Comparison of ENCODE assay signal across 19 cellular contexts in genomic region chr20:34561661-34562060, GRCh38. TPM values are rescaled to one million over a fixed set of nuclear protein-coding genes. Genes with fewer than 3 reads are reported as not detected.
DNase-seq lines count a peak whose midpoint lies in the region; ATAC-seq, FAIRE-seq and TF ChIP-seq lines count a peak whose summit lies in the region.
"Had no signal": no experiment of that assay in that cellular context is flagged by ENCODE, and none has a peak within 500 bp of the region (broad histone marks: within the 10 kb centered on the region; RNA-seq: fewer than 3 reads in every experiment).

No MANE protein-coding gene starts in this region.

- no peaks in the 10 kb centered on the region for H3K79me2 ChIP-seq in astrocyte (ENCODE audit: insufficient read depth, low read length)
- H3K79me2 ChIP-seq in neural progenitor cell (ENCODE audit: low read depth) = no peaks in the 10 kb centered on the region
- no peaks in the 10 kb centered on the region for H3K79me2 ChIP-seq in mammary epithelial cell (ENCODE audit: insufficient read depth, low read length)

- peaks cover 0 to 10% of the 10 kb centered on the region in 2 donors for H3K36me3 Mint-ChIP-seq in CD4-positive, alpha-beta memory T cell
- H3K36me3 Mint-ChIP-seq in astrocyte (ENCODE audit: low read depth, unreplicated experiment) (no peaks in the 10 kb centered on the region), neural progenitor cell (peaks cover 2% of the 10 kb centered on the region)
- peaks cover 0 to 4% (median 0%) of the 10 kb centered on the region in 5 donors for H3K36me3 Mint-ChIP-seq in naive thymus-derived CD4-positive, alpha-beta T cell

- in situ Hi-C loops in mammary epithelial cell (cut with MboI; ENCODE audit: low sequenced_read_pairs in 2 of 2) = no loop called here

- dilution Hi-C loops in mammary epithelial cell (cut with HindIII; ENCODE audit: low sequenced_read_pairs) = loop anchor here (5.0 kb wide), 1 partner anchor 151 kb away; no protein-coding TSS in a partner anchor

- peak overlapping the region in 2 of 8 donors; percentile 62 to 66 for H3K4me3 Mint-ChIP-seq in CD4-positive, alpha-beta memory T cell
- H3K4me3 Mint-ChIP-seq in astrocyte (ENCODE audit: unreplicated experiment) (peak overlapping the region; percentile 4), neural progenitor cell (no peak overlapping the region)
- H3K4me3 Mint-ChIP-seq in naive thymus-derived CD4-positive, alpha-beta T cell = peak overlapping the region in 5 of 10 donors; percentile 1 to 64 (median 4)

- peak overlapping the region; percentile 79 to 95 (median 87) for H3K27ac Mint-ChIP-seq in CD4-positive, alpha-beta memory T cell
- H3K27ac Mint-ChIP-seq in astrocyte (ENCODE audit: unreplicated experiment) (no peak overlapping the region), neural progenitor cell (no peak overlapping the region)
- peak overlapping the region; percentile 24 to 81 (median 77) for H3K27ac Mint-ChIP-seq in naive thymus-derived CD4-positive, alpha-beta T cell

- no peak overlapping the region for H2AFZ ChIP-seq in astrocyte (ENCODE audit: low read depth, low read length)
- H2AFZ ChIP-seq in neural progenitor cell (replicated peaks) = no peak overlapping the region
- H2AFZ ChIP-seq in mammary epithelial cell (ENCODE audit: low read depth, low read length) = no peak overlapping the region

- H3K9me3 Mint-ChIP-seq in CD4-positive, alpha-beta memory T cell = peaks cover 0 to 2% (median 0%) of the 10 kb centered on the region in 8 donors
- H3K9me3 Mint-ChIP-seq in astrocyte (ENCODE audit: unreplicated experiment) = no peaks in the 10 kb centered on the region
- H3K9me3 Mint-ChIP-seq in naive thymus-derived CD4-positive, alpha-beta T cell = peaks cover 0 to 2% (median 0%) of the 10 kb centered on the region in 11 donors
- no peaks in the 10 kb centered on the region for H3K9me3 Mint-ChIP-seq in neural progenitor cell

- intact Hi-C loops in CD4-positive, alpha-beta memory T cell (cut with micrococcal nuclease) = no loop called here
- intact Hi-C loops in naive thymus-derived CD4-positive, alpha-beta T cell (cut with micrococcal nuclease) = loop anchor here in 1 of 2 donors (1.0 kb wide), 1 partner anchor 45 kb away; the partner anchor contains the start of gene DYNLRB1
- intact Hi-C loops in mammary epithelial cell (cut with micrococcal nuclease) = no loop called here

- no peak overlapping the region for H3K9ac ChIP-seq in astrocyte (ENCODE audit: low read length)
- no peak overlapping the region for H3K9ac ChIP-seq in neural progenitor cell
- H3K9ac ChIP-seq in mammary epithelial cell (ENCODE audit: insufficient read depth, low read length) = no peak overlapping the region

- POLR2A ChIA-PET in CD4-positive, alpha-beta memory T cell (lab: Charles Lee; ENCODE audit: partially characterized antibody) = interaction anchor here (1.0 to 3.0 kb wide), 3 partner anchors 12 to 46 kb away, joined by 3 to 15 read pairs (median 4); partner anchors contain the start of gene DYNLRB1
- POLR2A ChIA-PET in naive thymus-derived CD4-positive, alpha-beta T cell (lab: Charles Lee) = no interaction called here

- no peak for DNase-seq in CD4-positive, alpha-beta memory T cell
- DNase-seq in astrocyte (ENCODE audit: low read depth) = no peak
- no peak for DNase-seq in naive thymus-derived CD4-positive, alpha-beta T cell
- no peak for DNase-seq in CD1c-positive myeloid dendritic cell (ENCODE audit: extremely low spot score)
- no peak for DNase-seq in neural progenitor cell (ENCODE audit: low spot score)
- no peak for DNase-seq in mammary epithelial cell
- DNase-seq: activated CD4-positive, alpha-beta T cell treated with anti-CD3 and anti-CD28 coated beads, Interleukin-2, amount 50 U/mL, for 1 hour; activated T-cell treated with anti-CD3 and anti-CD28 coated beads, Interleukin-2, amount 50 U/mL, for 1 hour; erythroblast; Karpas-422; left cardiac atrium; NCI-H1048; NCI-H2029 treated with DMSO at 0.1 percent for 48 hours; NCI-H446; retina; stimulated activated CD4-positive, alpha-beta T cell treated with anti-CD3 and anti-CD28 coated beads, Interleukin-12 subunit alpha, Interleukin-12 subunit beta, amount 100 ng/mL, for 4 hours had no signal

- H3K4me3 ChIP-seq in CD4-positive, alpha-beta memory T cell (ENCODE audit: low read length in 2 of 2) = no peak overlapping the region
- H3K4me3 ChIP-seq in astrocyte (ENCODE audit: insufficient read depth, low read depth, low read length) (no peak overlapping the region), neural progenitor cell (no peak overlapping the region), mammary epithelial cell (replicated peaks in 1 of 3; ENCODE audit: insufficient read depth in 1 of 3, low read depth in 2 of 3, low read length in 3 of 3) (no peak overlapping the region)
- no peak overlapping the region for H3K4me3 ChIP-seq in naive thymus-derived CD4-positive, alpha-beta T cell (ENCODE audit: low read length)

- H3K27me3 Mint-ChIP-seq in CD4-positive, alpha-beta memory T cell = no peaks in the 10 kb centered on the region
- no peaks in the 10 kb centered on the region for H3K27me3 Mint-ChIP-seq in astrocyte (ENCODE audit: low read depth, unreplicated experiment)
- no peaks in the 10 kb centered on the region for H3K27me3 Mint-ChIP-seq in naive thymus-derived CD4-positive, alpha-beta T cell
- peaks cover 3% of the 10 kb centered on the region for H3K27me3 Mint-ChIP-seq in neural progenitor cell (ENCODE audit: insufficient read depth, low read depth)

- H3K9me3 ChIP-seq in CD4-positive, alpha-beta memory T cell (ENCODE audit: control insufficient read depth in 1 of 2, low read length in 2 of 2) = no peaks in the 10 kb centered on the region
- H3K9me3 ChIP-seq in astrocyte (ENCODE audit: insufficient read depth, low read depth, low read length) = no peaks in the 10 kb centered on the region
- no peaks in the 10 kb centered on the region for H3K9me3 ChIP-seq in naive thymus-derived CD4-positive, alpha-beta T cell (ENCODE audit: control insufficient read depth in 2 of 3, low read length in 3 of 3)
- no peaks in the 10 kb centered on the region for H3K9me3 ChIP-seq in neural progenitor cell (ENCODE audit: low read depth)
- no peaks in the 10 kb centered on the region for H3K9me3 ChIP-seq in mammary epithelial cell (replicated peaks; ENCODE audit: insufficient read depth, low read length)

- peaks cover 12% of the 10 kb centered on the region for H3K4me1 ChIP-seq in CD4-positive, alpha-beta memory T cell (ENCODE audit: insufficient read depth, low read length)
- H3K4me1 ChIP-seq in astrocyte (ENCODE audit: insufficient read depth, low read length) (peaks cover 5% of the 10 kb centered on the region), neural progenitor cell (no peaks in the 10 kb centered on the region), mammary epithelial cell (ENCODE audit: insufficient read depth, low read length) (peaks cover 7% of the 10 kb centered on the region)
- H3K4me1 ChIP-seq in naive thymus-derived CD4-positive, alpha-beta T cell (ENCODE audit: control insufficient read depth in 2 of 2, insufficient read depth in 2 of 2, low read length in 2 of 2) = peaks cover 4 to 8% of the 10 kb centered on the region in 2 donors

- 87% methylated on average over 9 of the region's 10 CpGs for WGBS in mammary epithelial cell (ENCODE audit: low coverage, missing lambda C conversion rate)

- peaks cover 8% of the 10 kb centered on the region for H4K20me1 ChIP-seq in astrocyte (ENCODE audit: insufficient read depth, low read length)
- H4K20me1 ChIP-seq in neural progenitor cell (ENCODE audit: low read depth) = peaks cover 11% of the 10 kb centered on the region
- no peaks in the 10 kb centered on the region for H4K20me1 ChIP-seq in mammary epithelial cell (ENCODE audit: insufficient read depth, low read length)

- peaks cover 10% of the 10 kb centered on the region for H3F3A ChIP-seq in neural progenitor cell (ENCODE audit: low read depth)

- H3K4me2 ChIP-seq in astrocyte (ENCODE audit: low read length) (no peak overlapping the region), neural progenitor cell (no peak overlapping the region), mammary epithelial cell (ENCODE audit: insufficient read depth, low read depth, low read length) (no peak overlapping the region)

- BruUV-seq in mammary epithelial cell (replicated peaks; lab: Mats Ljungman, UMichigan) = no TSS peak

- no peak for FAIRE-seq in astrocyte (lab: Jason Lieb, UNC)
- FAIRE-seq: RCC 7860 had no signal

- H3K4me1 Mint-ChIP-seq in CD4-positive, alpha-beta memory T cell = peaks cover 10 to 33% (median 13%) of the 10 kb centered on the region in 4 donors
- H3K4me1 Mint-ChIP-seq in astrocyte (ENCODE audit: low read depth, unreplicated experiment) = peaks cover 5% of the 10 kb centered on the region
- peaks cover 8 to 20% (median 13%) of the 10 kb centered on the region in 7 donors for H3K4me1 Mint-ChIP-seq in naive thymus-derived CD4-positive, alpha-beta T cell
- H3K4me1 Mint-ChIP-seq in neural progenitor cell = peaks cover 8% of the 10 kb centered on the region

- CTCF ChIA-PET in CD4-positive, alpha-beta memory T cell (lab: Charles Lee; ENCODE audit: partially characterized antibody) = interaction anchor here (0.6 to 1.8 kb wide), 6 partner anchors 11 to 209 kb away, joined by 3 to 6 read pairs (median 4); no protein-coding TSS in a partner anchor
- CTCF ChIA-PET in naive thymus-derived CD4-positive, alpha-beta T cell (lab: Charles Lee) = interaction anchor here (0.6 to 2.2 kb wide), 2 partner anchors 48 to 146 kb away, joined by 3 to 6 read pairs; no protein-coding TSS in a partner anchor
- CTCF ChIA-PET in mammary epithelial cell (lab: Charles Lee; ENCODE audit: low non-redundant PET) = no interaction called here

- no peaks in the 10 kb centered on the region for H3K27me3 ChIP-seq in CD4-positive, alpha-beta memory T cell (ENCODE audit: insufficient read depth, low read length)
- H3K27me3 ChIP-seq in astrocyte (ENCODE audit: insufficient read depth, low read length) (no peaks in the 10 kb centered on the region), neural progenitor cell (peaks cover 30% of the 10 kb centered on the region), mammary epithelial cell (ENCODE audit: insufficient read depth, low read length) (no peaks in the 10 kb centered on the region)
- H3K27me3 ChIP-seq in naive thymus-derived CD4-positive, alpha-beta T cell (ENCODE audit: control insufficient read depth in 2 of 2, insufficient read depth in 2 of 2, low read length in 2 of 2) = no peaks in the 10 kb centered on the region

- H3K27ac ChIP-seq in 22Rv1 = 0 out of 2 replicates have a peak overlapping the region, but pooled peaks have one; percentile 18
- no peak overlapping the region for H3K27ac ChIP-seq in CD4-positive, alpha-beta memory T cell (ENCODE audit: low read depth, low read length)
- no peak overlapping the region for H3K27ac ChIP-seq in astrocyte (ENCODE audit: low read depth, low read length)
- H3K27ac ChIP-seq in naive thymus-derived CD4-positive, alpha-beta T cell (ENCODE audit: low read depth, low read length) = no peak overlapping the region
- H3K27ac ChIP-seq in neural progenitor cell = no peak overlapping the region
- H3K27ac ChIP-seq in mammary epithelial cell (ENCODE audit: insufficient read depth, low read depth, low read length) = no peak overlapping the region

- no peaks in the 10 kb centered on the region for H3K36me3 ChIP-seq in CD4-positive, alpha-beta memory T cell (ENCODE audit: insufficient read depth, low read length)
- H3K36me3 ChIP-seq in astrocyte (ENCODE audit: insufficient read depth, low read length) (no peaks in the 10 kb centered on the region), neural progenitor cell (no peaks in the 10 kb centered on the region), mammary epithelial cell (ENCODE audit: insufficient read depth, low read length) (no peaks in the 10 kb centered on the region)
- peaks cover 0 to 5% (median 0%) of the 10 kb centered on the region in 3 experiments for H3K36me3 ChIP-seq in naive thymus-derived CD4-positive, alpha-beta T cell (ENCODE audit: control insufficient read depth in 2 of 3, insufficient read depth in 3 of 3, low read length in 3 of 3)

- no peak for ATAC-seq in naive thymus-derived CD4-positive, alpha-beta T cell
- no peak for ATAC-seq in HG02678 (IDR thresholded peaks at IDR 0.05; ENCODE audit: unreplicated experiment)
- ATAC-seq: left cardiac atrium had no signal

- TF ChIP-seq CTCF in 22Rv1 (IDR thresholded peaks at IDR 0.05) (no peak), astrocyte (IDR thresholded peaks at IDR 0.05; ENCODE audit: insufficient read depth, low read depth, low read length) (no peak), neural progenitor cell (IDR thresholded peaks at IDR 0.05) (no peak), mammary epithelial cell (conservative IDR thresholded peaks at IDR 0.05 in 1 of 2, IDR thresholded peaks at IDR 0.05 in 1 of 2; ENCODE audit: extremely low read depth in 1 of 2, insufficient read depth in 1 of 2, low read depth in 1 of 2, low read length in 2 of 2) (no peak)

RNA-seq across cellular contexts. Expression of gene MAP1LC3A, which starts 3.1 kb away (rescaled TPM):
- total RNA-seq in CD4-positive, alpha-beta memory T cell = 1 to 10 TPM; 2.1 to 2.8 TPM
- polyA plus RNA-seq in CD4-positive, alpha-beta memory T cell = 1 to 10 TPM; 3.7 to 7.9 TPM
- total RNA-seq in astrocyte = 48.9 and 52.3 TPM in 2 replicates
- 10 to 100 TPM in 1 of 5 experiments, 1 to 10 TPM in 2, under 1 TPM in 2; 0.60 to 10.3 (median 6.3) TPM for total RNA-seq in naive thymus-derived CD4-positive, alpha-beta T cell
- polyA plus RNA-seq in naive thymus-derived CD4-positive, alpha-beta T cell = 1 to 10 TPM; 1.1 to 1.7 TPM
- total RNA-seq in neural progenitor cell (ENCODE audit: low replicate concordance) = 5.5 and 8.5 TPM in 2 replicates
- 10 to 100 TPM in 1 of 2 donors, 1 to 10 TPM in 1; 9.4 to 18.5 TPM for total RNA-seq in mammary epithelial cell
- 2.5 TPM for polyA plus RNA-seq in mammary epithelial cell
- polyA minus RNA-seq in mammary epithelial cell = not detected

RNA-seq across cellular contexts. Expression of gene DYNLRB1, which starts 45.4 kb away (rescaled TPM):
- 10 to 100 TPM; 75.5 to 81.0 TPM for total RNA-seq in CD4-positive, alpha-beta memory T cell
- polyA plus RNA-seq in CD4-positive, alpha-beta memory T cell = 100 to 1,000 TPM; 237 to 311 TPM
- total RNA-seq in astrocyte = 112 and 118 TPM in 2 replicates
- 10 to 100 TPM; 45.9 to 91.9 (median 60.7) TPM for total RNA-seq in naive thymus-derived CD4-positive, alpha-beta T cell
- 100 to 1,000 TPM; 246 to 275 TPM for polyA plus RNA-seq in naive thymus-derived CD4-positive, alpha-beta T cell
- total RNA-seq in neural progenitor cell (ENCODE audit: low replicate concordance) = 73.1 and 106 TPM in 2 replicates
- total RNA-seq in mammary epithelial cell = 10 to 100 TPM; 55.5 to 95.6 TPM
- polyA plus RNA-seq in mammary epithelial cell = 230 TPM
- polyA minus RNA-seq in mammary epithelial cell = 158 TPM

Comparison
In these comparisons a context has a peak if more than half of its experiments do, and no peak if none do; other contexts are left out.
1. H3K27ac Mint-ChIP-seq: peak in CD4-positive, alpha-beta memory T cell (7 of 7) and naive thymus-derived CD4-positive, alpha-beta T cell (9 of 9); none in astrocyte (single experiment) and neural progenitor cell (single experiment).